ENCODE assay signal across 1 cellular context in genomic region chr11:65314501-65315203, GRCh38.
A peak's percentile ranks its signal among the peaks of the same experiment; 100 is the strongest.
TF ChIP-seq lines count a peak whose summit lies in the region.

A gene with protein sequence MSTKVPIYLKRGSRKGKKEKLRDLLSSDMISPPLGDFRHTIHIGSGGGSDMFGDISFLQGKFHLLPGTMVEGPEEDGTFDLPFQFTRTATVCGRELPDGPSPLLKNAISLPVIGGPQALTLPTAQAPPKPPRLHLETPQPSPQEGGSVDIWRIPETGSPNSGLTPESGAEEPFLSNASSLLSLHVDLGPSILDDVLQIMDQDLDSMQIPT (plus strand): TSS chr11:65314866. CDS start chr11:65320899, 6,033 bp downstream.

TF ChIP-seq in K562, 482 proteins besides CTCF, POLR2A, EP300 and RAD21 (continued from another document and continues in another):
- TF ChIP-seq, protein P1, sequence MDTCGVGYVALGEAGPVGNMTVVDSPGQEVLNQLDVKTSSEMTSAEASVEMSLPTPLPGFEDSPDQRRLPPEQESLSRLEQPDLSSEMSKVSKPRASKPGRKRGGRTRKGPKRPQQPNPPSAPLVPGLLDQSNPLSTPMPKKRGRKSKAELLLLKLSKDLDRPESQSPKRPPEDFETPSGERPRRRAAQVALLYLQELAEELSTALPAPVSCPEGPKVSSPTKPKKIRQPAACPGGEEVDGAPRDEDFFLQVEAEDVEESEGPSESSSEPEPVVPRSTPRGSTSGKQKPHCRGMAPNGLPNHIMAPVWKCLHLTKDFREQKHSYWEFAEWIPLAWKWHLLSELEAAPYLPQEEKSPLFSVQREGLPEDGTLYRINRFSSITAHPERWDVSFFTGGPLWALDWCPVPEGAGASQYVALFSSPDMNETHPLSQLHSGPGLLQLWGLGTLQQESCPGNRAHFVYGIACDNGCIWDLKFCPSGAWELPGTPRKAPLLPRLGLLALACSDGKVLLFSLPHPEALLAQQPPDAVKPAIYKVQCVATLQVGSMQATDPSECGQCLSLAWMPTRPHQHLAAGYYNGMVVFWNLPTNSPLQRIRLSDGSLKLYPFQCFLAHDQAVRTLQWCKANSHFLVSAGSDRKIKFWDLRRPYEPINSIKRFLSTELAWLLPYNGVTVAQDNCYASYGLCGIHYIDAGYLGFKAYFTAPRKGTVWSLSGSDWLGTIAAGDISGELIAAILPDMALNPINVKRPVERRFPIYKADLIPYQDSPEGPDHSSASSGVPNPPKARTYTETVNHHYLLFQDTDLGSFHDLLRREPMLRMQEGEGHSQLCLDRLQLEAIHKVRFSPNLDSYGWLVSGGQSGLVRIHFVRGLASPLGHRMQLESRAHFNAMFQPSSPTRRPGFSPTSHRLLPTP (IDR thresholded peaks at IDR 0.05; ENCODE audit: borderline replicate concordance, extremely low read depth, insufficient read length): no peak
- TF ChIP-seq CEBPB (tag; IDR thresholded peaks at IDR 0.05): no peak
- TF ChIP-seq TAL1 (IDR thresholded peaks at IDR 0.05): no peak
- no peak for TF ChIP-seq ZC3H8 (IDR thresholded peaks at IDR 0.05)
- TF ChIP-seq, protein P2, sequence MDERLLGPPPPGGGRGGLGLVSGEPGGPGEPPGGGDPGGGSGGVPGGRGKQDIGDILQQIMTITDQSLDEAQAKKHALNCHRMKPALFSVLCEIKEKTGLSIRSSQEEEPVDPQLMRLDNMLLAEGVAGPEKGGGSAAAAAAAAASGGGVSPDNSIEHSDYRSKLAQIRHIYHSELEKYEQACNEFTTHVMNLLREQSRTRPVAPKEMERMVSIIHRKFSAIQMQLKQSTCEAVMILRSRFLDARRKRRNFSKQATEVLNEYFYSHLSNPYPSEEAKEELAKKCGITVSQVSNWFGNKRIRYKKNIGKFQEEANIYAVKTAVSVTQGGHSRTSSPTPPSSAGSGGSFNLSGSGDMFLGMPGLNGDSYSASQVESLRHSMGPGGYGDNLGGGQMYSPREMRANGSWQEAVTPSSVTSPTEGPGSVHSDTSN (CRISPR knock-in tag; IDR thresholded peaks at IDR 0.05; ENCODE audit: low read depth): no peak
- TF ChIP-seq, protein P2 (tag; conservative IDR thresholded peaks at IDR 0.05; ENCODE audit: low read depth): no peak
- TF ChIP-seq MECOM (CRISPR knock-in tag; IDR thresholded peaks at IDR 0.05): no peak
- no peak for TF ChIP-seq NFYB (IDR thresholded peaks at IDR 0.05; ENCODE audit: extremely low read depth, insufficient read length)
- no peak for TF ChIP-seq ZNF41 (CRISPR knock-in tag; conservative IDR thresholded peaks at IDR 0.05)
- no peak for TF ChIP-seq MIER1 (IDR thresholded peaks at IDR 0.05; ENCODE audit: low read depth)
- no peak for TF ChIP-seq SMARCE1 (IDR thresholded peaks at IDR 0.05)
- no peak for TF ChIP-seq MEF2A (IDR thresholded peaks at IDR 0.05; ENCODE audit: control insufficient read depth, low read depth, low read length)
- TF ChIP-seq WHSC1 (IDR thresholded peaks at IDR 0.05; ENCODE audit: low read length): no peak
- no peak for TF ChIP-seq NR0B1 (IDR thresholded peaks at IDR 0.05; ENCODE audit: partially characterized antibody)
- no peak for TF ChIP-seq TBL1XR1 (IDR thresholded peaks at IDR 0.05; ENCODE audit: low read length in 2 of 2)
- TF ChIP-seq ERF (CRISPR knock-in tag; IDR thresholded peaks at IDR 0.05): no peak
- no peak for TF ChIP-seq ZNF830 (CRISPR knock-in tag; IDR thresholded peaks at IDR 0.05)
- no peak for TF ChIP-seq ZNF384 (IDR thresholded peaks at IDR 0.05; ENCODE audit: low read depth, low read length)
- TF ChIP-seq BACH1 (tag; IDR thresholded peaks at IDR 0.05): no peak
- no peak for TF ChIP-seq GTF2B (IDR thresholded peaks at IDR 0.05; ENCODE audit: extremely low read depth, insufficient read length)
- TF ChIP-seq FOS (IDR thresholded peaks at IDR 0.05; ENCODE audit: extremely low read depth, insufficient read length): no peak
- TF ChIP-seq USF2 (CRISPR knock-in tag; IDR thresholded peaks at IDR 0.05): no peak
- no peak for TF ChIP-seq TCF7L2 (IDR thresholded peaks at IDR 0.05; ENCODE audit: low read depth, low read length)
- no peak for TF ChIP-seq RNF2 (IDR thresholded peaks at IDR 0.05)
- no peak for TF ChIP-seq ARHGAP35 (IDR thresholded peaks at IDR 0.05; ENCODE audit: partially characterized antibody)
- TF ChIP-seq TFAM (CRISPR knock-in tag; conservative IDR thresholded peaks at IDR 0.05): no peak
- peak; percentile 48 for TF ChIP-seq KDM5B (IDR thresholded peaks at IDR 0.05; ENCODE audit: insufficient replicate concordance, low read depth, low read length)
- no peak for TF ChIP-seq CBFA2T2 (conservative IDR thresholded peaks at IDR 0.05)
- no peak for TF ChIP-seq ZNF589 (CRISPR knock-in tag; IDR thresholded peaks at IDR 0.05; ENCODE audit: low read depth)
- no peak for TF ChIP-seq ZNF217 (CRISPR knock-in tag; IDR thresholded peaks at IDR 0.05)
- peak; percentile 92 for TF ChIP-seq CCNT2 (IDR thresholded peaks at IDR 0.05; ENCODE audit: borderline replicate concordance, extremely low read depth, insufficient read length, low read depth, low read length)
- TF ChIP-seq, protein P3, sequence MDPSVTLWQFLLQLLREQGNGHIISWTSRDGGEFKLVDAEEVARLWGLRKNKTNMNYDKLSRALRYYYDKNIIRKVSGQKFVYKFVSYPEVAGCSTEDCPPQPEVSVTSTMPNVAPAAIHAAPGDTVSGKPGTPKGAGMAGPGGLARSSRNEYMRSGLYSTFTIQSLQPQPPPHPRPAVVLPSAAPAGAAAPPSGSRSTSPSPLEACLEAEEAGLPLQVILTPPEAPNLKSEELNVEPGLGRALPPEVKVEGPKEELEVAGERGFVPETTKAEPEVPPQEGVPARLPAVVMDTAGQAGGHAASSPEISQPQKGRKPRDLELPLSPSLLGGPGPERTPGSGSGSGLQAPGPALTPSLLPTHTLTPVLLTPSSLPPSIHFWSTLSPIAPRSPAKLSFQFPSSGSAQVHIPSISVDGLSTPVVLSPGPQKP (CRISPR knock-in tag; IDR thresholded peaks at IDR 0.05): no peak
- TF ChIP-seq REST (CRISPR knock-in tag; IDR thresholded peaks at IDR 0.05; ENCODE audit: low read depth): peak; percentile 90
- peak; percentile 60; the same call in 1 of the 2 replicates for TF ChIP-seq CTBP1 (IDR thresholded peaks at IDR 0.05; ENCODE audit: borderline replicate concordance)
- no peak for TF ChIP-seq MAFF (IDR thresholded peaks at IDR 0.05; ENCODE audit: low read length)
- TF ChIP-seq, protein P4, sequence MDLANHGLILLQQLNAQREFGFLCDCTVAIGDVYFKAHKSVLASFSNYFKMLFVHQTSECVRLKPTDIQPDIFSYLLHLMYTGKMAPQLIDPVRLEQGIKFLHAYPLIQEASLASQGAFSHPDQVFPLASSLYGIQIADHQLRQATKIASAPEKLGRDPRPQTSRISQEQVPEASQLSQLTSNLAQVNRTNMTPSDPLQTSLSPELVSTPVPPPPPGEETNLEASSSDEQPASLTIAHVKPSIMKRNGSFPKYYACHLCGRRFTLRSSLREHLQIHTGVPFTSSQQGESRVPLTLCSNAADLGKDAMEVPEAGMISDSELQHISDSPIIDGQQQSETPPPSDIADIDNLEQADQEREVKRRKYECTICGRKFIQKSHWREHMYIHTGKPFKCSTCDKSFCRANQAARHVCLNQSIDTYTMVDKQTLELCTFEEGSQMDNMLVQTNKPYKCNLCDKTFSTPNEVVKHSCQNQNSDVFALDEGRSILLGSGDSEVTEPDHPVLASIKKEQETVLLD (IDR thresholded peaks at IDR 0.05): no peak
- peak; percentile 87 for TF ChIP-seq ZBTB7A (IDR thresholded peaks at IDR 0.05; ENCODE audit: borderline replicate concordance, control insufficient read depth, low read depth, low read length)
- TF ChIP-seq GABPA (tag; conservative IDR thresholded peaks at IDR 0.05; ENCODE audit: low read depth): peak; percentile 24
- no peak for TF ChIP-seq ZNF174 (CRISPR knock-in tag; IDR thresholded peaks at IDR 0.05)
- TF ChIP-seq NFE2 (IDR thresholded peaks at IDR 0.05; ENCODE audit: low read depth): no peak
- TF ChIP-seq, protein P5, sequence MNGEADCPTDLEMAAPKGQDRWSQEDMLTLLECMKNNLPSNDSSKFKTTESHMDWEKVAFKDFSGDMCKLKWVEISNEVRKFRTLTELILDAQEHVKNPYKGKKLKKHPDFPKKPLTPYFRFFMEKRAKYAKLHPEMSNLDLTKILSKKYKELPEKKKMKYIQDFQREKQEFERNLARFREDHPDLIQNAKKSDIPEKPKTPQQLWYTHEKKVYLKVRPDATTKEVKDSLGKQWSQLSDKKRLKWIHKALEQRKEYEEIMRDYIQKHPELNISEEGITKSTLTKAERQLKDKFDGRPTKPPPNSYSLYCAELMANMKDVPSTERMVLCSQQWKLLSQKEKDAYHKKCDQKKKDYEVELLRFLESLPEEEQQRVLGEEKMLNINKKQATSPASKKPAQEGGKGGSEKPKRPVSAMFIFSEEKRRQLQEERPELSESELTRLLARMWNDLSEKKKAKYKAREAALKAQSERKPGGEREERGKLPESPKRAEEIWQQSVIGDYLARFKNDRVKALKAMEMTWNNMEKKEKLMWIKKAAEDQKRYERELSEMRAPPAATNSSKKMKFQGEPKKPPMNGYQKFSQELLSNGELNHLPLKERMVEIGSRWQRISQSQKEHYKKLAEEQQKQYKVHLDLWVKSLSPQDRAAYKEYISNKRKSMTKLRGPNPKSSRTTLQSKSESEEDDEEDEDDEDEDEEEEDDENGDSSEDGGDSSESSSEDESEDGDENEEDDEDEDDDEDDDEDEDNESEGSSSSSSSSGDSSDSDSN (IDR thresholded peaks at IDR 0.05; ENCODE audit: borderline replicate concordance in 1 of 2, low read depth in 2 of 2, low read length in 2 of 2): peak in 1 of 2 experiments; percentile 44; a peak in 1 of 4 replicates
- peak in 1 of 2 experiments; percentile 19 for TF ChIP-seq E2F6 (IDR thresholded peaks at IDR 0.05; ENCODE audit: borderline replicate concordance in 1 of 2, extremely low read depth in 1 of 2, insufficient read depth in 1 of 2, insufficient read length in 1 of 2, low read depth in 1 of 2, low read length in 1 of 2, poor library complexity in 1 of 2, severe bottlenecking in 1 of 2)
- TF ChIP-seq KLF6 (CRISPR knock-in tag; IDR thresholded peaks at IDR 0.05; ENCODE audit: borderline replicate concordance): no peak
- no peak for TF ChIP-seq PRMT5 (CRISPR knock-in tag; IDR thresholded peaks at IDR 0.05)
